In genomic region chr6:108260809-108261569, GRCh38 we compare ENCODE assay signal across 8 cellular contexts. TPM values are rescaled to one million over a fixed set of nuclear protein-coding genes. Genes with fewer than 3 reads are reported as not detected.
A peak's percentile ranks its signal among the peaks of the same experiment; 100 is the strongest.
DNase-seq lines count a peak whose midpoint lies in the region; ATAC-seq, FAIRE-seq and TF ChIP-seq lines count a peak whose summit lies in the region.

SNX3 (minus strand) TSS chr6:108261040; CDS start chr6:108260921, 119 bp downstream.

- H3K36me3 ChIP-seq in endothelial cell of umbilical vein (ENCODE audit: control insufficient read depth in 2 of 2, extremely low read depth in 1 of 2, insufficient read depth in 2 of 2, low read length in 2 of 2): no peaks in the 10 kb centered on the region

- peaks cover 41% of the 10 kb centered on the region for H3K79me2 ChIP-seq in endothelial cell of umbilical vein (ENCODE audit: control insufficient read depth, insufficient read depth, low read length)

- no peaks in the 10 kb centered on the region for H3K9me3 ChIP-seq in endothelial cell of umbilical vein (replicated peaks; ENCODE audit: control insufficient read depth, insufficient read depth, low read length)

- TF ChIP-seq CTCF in endothelial cell of umbilical vein (IDR thresholded peaks at IDR 0.05; ENCODE audit: extremely low read depth in 1 of 2, insufficient read depth in 1 of 2, low read depth in 1 of 2, low read length in 2 of 2): peak in 1 of 2 donors; percentile 2

- dilution Hi-C loops in endothelial cell of umbilical vein (cut with MboI; ENCODE audit: extremely low pct_ligation_motif_present, low sequenced_read_pairs): no loop called here

- BruUV-seq in endothelial cell of umbilical vein (replicated peaks; lab: Mats Ljungman, UMichigan): TSS peak; percentile 86

- intact Hi-C loops in endothelial cell of umbilical vein (cut with micrococcal nuclease): loop anchor here (1.0 to 5.0 kb wide), 5 partner anchors 33 to 231 kb away; no protein-coding TSS in a partner anchor

- no peaks in the 10 kb centered on the region for H3K27me3 ChIP-seq in endothelial cell of umbilical vein (ENCODE audit: control insufficient read depth in 2 of 2, insufficient read depth in 2 of 2, low read length in 2 of 2)

- peaks cover 14% of the 10 kb centered on the region for H3K4me1 ChIP-seq in endothelial cell of umbilical vein (ENCODE audit: control insufficient read depth, extremely low read depth, insufficient read depth, low read length)

- ATAC-seq in GM21515 (IDR thresholded peaks at IDR 0.05; ENCODE audit: unreplicated experiment): peak; percentile 84

- H3K4me2 ChIP-seq in endothelial cell of umbilical vein (ENCODE audit: insufficient read depth, low read length): peak within 1 kb of the TSS; percentile 88

- peak within 1 kb of the TSS; percentile 93 for H2AFZ ChIP-seq in endothelial cell of umbilical vein (ENCODE audit: low read depth, low read length)

- H4K20me1 ChIP-seq in endothelial cell of umbilical vein (replicated peaks; ENCODE audit: control insufficient read depth, extremely low read depth, insufficient read depth, low read length): no peaks in the 10 kb centered on the region

- peak; percentile 63 for TF ChIP-seq POLR2A in endothelial cell of umbilical vein (IDR thresholded peaks at IDR 0.05; ENCODE audit: low read depth, low read length)

- H3K27ac ChIP-seq in endothelial cell of umbilical vein (ENCODE audit: insufficient read depth, low read depth, low read length): peak within 1 kb of the TSS; percentile 59

- POLR2A ChIA-PET in endothelial cell of umbilical vein (lab: Charles Lee): interaction anchor here (0.8 to 1.3 kb wide), 4 partner anchors 9 to 193 kb away, joined by 3 to 7 read pairs (median 4); partner anchors contain the start of gene AFG1L

- FAIRE-seq in endothelial cell of umbilical vein (lab: Jason Lieb, UNC): peak; percentile 76

- peak within 1 kb of the TSS; percentile 81 to 95 (median 85) for H3K4me3 ChIP-seq in endothelial cell of umbilical vein (replicated peaks in 1 of 3; ENCODE audit: insufficient read depth in 1 of 3, low read depth in 1 of 3, low read length in 3 of 3)

- no peaks in the 10 kb centered on the region for H3K9me1 ChIP-seq in endothelial cell of umbilical vein (replicated peaks; ENCODE audit: control insufficient read depth, extremely low read depth, insufficient read depth, low read length)

- H3K9ac ChIP-seq in endothelial cell of umbilical vein (replicated peaks; ENCODE audit: extremely low read depth, insufficient read depth, low read length): peak within 1 kb of the TSS; percentile 79

- DNase-seq in DMS114 treated with DMSO at 0.1 percent for 48 hours (lab: John Stamatoyannopoulos, UW; ENCODE audit: unreplicated experiment) (peak; percentile 86), HuH-7 (ENCODE audit: low spot score) (peak; percentile 98), OCI-M1 (lab: John Stamatoyannopoulos, UW) (peak; percentile 98), activated T-cell treated with anti-CD3 and anti-CD28 coated beads for 24 hours (ENCODE audit: low read depth) (peak; percentile 87), endothelial cell of umbilical vein (ENCODE audit: low read depth, low spot score) (peak; percentile 98), middle frontal gyrus (ENCODE audit: extremely low spot score, low spot score) (peak; percentile 81)
- DNase-seq in stimulated activated CD8-positive, alpha-beta memory T cell treated with anti-CD3 and anti-CD28 coated beads, Interleukin-2, amount 100 ng/mL, for 48 hours (ENCODE audit: low read depth in 2 of 2): peak; percentile 81 to 83

- CTCF ChIA-PET in endothelial cell of umbilical vein (lab: Charles Lee): interaction anchor here (0.6 to 8.4 kb wide), 13 partner anchors 9 to 263 kb away, joined by 3 to 95 read pairs (median 4); no protein-coding TSS in a partner anchor

TF ChIP-seq in endothelial cell of umbilical vein, 7 proteins besides CTCF, POLR2A, EP300 and RAD21:
- TF ChIP-seq EZH2 (IDR thresholded peaks at IDR 0.05; ENCODE audit: borderline replicate concordance, low read depth, low read length, severe bottlenecking): no peak
- TF ChIP-seq FOS (IDR thresholded peaks at IDR 0.05; ENCODE audit: borderline replicate concordance, insufficient read depth, low read length): peak; percentile 75
- peak; percentile 65 for TF ChIP-seq POLR2AphosphoS5 (IDR thresholded peaks at IDR 0.05; ENCODE audit: insufficient read depth, low read depth, low read length)
- no peak for TF ChIP-seq JUN (IDR thresholded peaks at IDR 0.05; ENCODE audit: borderline replicate concordance, insufficient read depth, insufficient read length, low read depth)
- no peak for TF ChIP-seq MYC (IDR thresholded peaks at IDR 0.05; ENCODE audit: low read depth, low read length)
- peak; percentile 49 for TF ChIP-seq GATA2 (IDR thresholded peaks at IDR 0.05; ENCODE audit: insufficient read depth, insufficient read length, low read depth, low read length)
- TF ChIP-seq MAX (IDR thresholded peaks at IDR 0.05; ENCODE audit: insufficient read depth, insufficient read length): no peak

RNA-seq across cellular contexts. Expression of gene SNX3, which starts in this region (rescaled TPM):
- total RNA-seq in endothelial cell of umbilical vein: 141 and 155 TPM in 2 replicates
- 241 and 281 TPM in 2 replicates for polyA plus RNA-seq in endothelial cell of umbilical vein
- 199 and 210 TPM in 2 replicates for polyA plus RNA-seq in endothelial cell of umbilical vein (2011; cell fraction: cytosol; rRNA removed)
- polyA plus RNA-seq in endothelial cell of umbilical vein (2011; cell fraction: nucleus; rRNA removed): 58.6 and 71.2 TPM in 2 replicates
- polyA plus RNA-seq in endothelial cell of umbilical vein (2012): 175 and 209 TPM in 2 replicates
- 125 and 156 TPM in 2 replicates for polyA minus RNA-seq in endothelial cell of umbilical vein
- polyA minus RNA-seq in endothelial cell of umbilical vein (2011; cell fraction: cytosol; rRNA and poly(A)+ RNA removed): 53.1 TPM
- polyA minus RNA-seq in endothelial cell of umbilical vein (2011; cell fraction: nucleus; rRNA and poly(A)+ RNA removed): 17.7 and 25.4 TPM in 2 replicates

Comparison
In these comparisons a context has a peak if more than half of its experiments do, and no peak if none do; other contexts are left out.
1. Peak in every context shown above with its lines: DNase-seq, ATAC-seq, H3K4me3 ChIP-seq and H3K27ac ChIP-seq.